1 cellular context compared by ENCODE assay signal in the genomic region with DNA sequence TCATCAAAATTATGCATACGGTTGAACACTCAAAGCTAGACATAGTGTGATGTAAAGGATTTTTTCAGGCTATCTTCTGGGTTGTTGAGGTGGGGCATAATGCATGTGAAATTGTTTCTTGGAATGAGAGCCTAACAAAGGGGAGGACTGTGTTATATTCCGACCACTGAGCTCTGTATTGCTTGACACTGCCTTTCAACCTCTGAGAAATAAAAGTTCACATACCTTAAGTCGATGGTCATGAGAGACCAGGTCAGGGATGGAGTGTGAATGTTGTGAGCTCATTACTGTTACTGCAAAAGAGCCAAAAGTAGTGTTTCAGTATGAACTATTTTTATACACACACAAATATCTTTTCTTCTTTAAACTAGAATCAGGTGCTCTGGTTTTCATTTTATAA.
TF ChIP-seq lines count a peak whose summit lies in the region.

No MANE protein-coding gene starts in this region.

TF ChIP-seq in HepG2, 621 proteins besides CTCF, POLR2A, EP300 and RAD21:
- peak; percentile 52 for TF ChIP-seq RBM22 (optimal IDR thresholded peaks at IDR 0.05; ENCODE audit: low read length)
- TF ChIP-seq, protein P1, sequence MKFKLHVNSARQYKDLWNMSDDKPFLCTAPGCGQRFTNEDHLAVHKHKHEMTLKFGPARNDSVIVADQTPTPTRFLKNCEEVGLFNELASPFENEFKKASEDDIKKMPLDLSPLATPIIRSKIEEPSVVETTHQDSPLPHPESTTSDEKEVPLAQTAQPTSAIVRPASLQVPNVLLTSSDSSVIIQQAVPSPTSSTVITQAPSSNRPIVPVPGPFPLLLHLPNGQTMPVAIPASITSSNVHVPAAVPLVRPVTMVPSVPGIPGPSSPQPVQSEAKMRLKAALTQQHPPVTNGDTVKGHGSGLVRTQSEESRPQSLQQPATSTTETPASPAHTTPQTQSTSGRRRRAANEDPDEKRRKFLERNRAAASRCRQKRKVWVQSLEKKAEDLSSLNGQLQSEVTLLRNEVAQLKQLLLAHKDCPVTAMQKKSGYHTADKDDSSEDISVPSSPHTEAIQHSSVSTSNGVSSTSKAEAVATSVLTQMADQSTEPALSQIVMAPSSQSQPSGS (CRISPR knock-in tag; IDR thresholded peaks at IDR 0.05): no peak
